ENCODE assay signal across 8 cellular contexts in genomic region chr6:155495011-155495768, GRCh38. TPM values are rescaled to one million over a fixed set of nuclear protein-coding genes. Genes with fewer than 3 reads are reported as not detected.
DNase-seq lines count a peak whose midpoint lies in the region; ATAC-seq and TF ChIP-seq lines count a peak whose summit lies in the region.

No MANE protein-coding gene starts in this region.

- H4K20me1 ChIP-seq in GM23248 (ENCODE audit: insufficient read depth) = no peaks in the 10 kb centered on the region
- H4K20me1 ChIP-seq in PC-3 (ENCODE audit: low read length) = no peaks in the 10 kb centered on the region

- WGBS in GM23248 (ENCODE audit: low coverage in 1 of 2, low lambda C conversion rate in 2 of 2, missing lambda C conversion rate in 2 of 2), 2 experiments = 72 to 74% methylated on average over 11 of the region's 11 CpGs
- WGBS in psoas muscle, 3 donors = 67 to 69% (median 68%) methylated on average over 11 of the region's 11 CpGs

- no peaks in the 10 kb centered on the region for H3K9me3 ChIP-seq in GM23248 (ENCODE audit: low read depth)
- no peaks in the 10 kb centered on the region for H3K9me3 ChIP-seq in PC-3 (ENCODE audit: low read length)
- no peaks in the 10 kb centered on the region for H3K9me3 ChIP-seq in psoas muscle
- no peaks in the 10 kb centered on the region for H3K9me3 ChIP-seq in CD8-positive, alpha-beta T cell (ENCODE audit: low read length)

- H3K79me2 ChIP-seq in GM23248 (ENCODE audit: insufficient read depth) (no peaks in the 10 kb centered on the region), PC-3 (ENCODE audit: low read length) (no peaks in the 10 kb centered on the region)

- no peak overlapping the region for H3K4me3 Mint-ChIP-seq in natural killer cell
- no peak overlapping the region for H3K4me3 Mint-ChIP-seq in CD8-positive, alpha-beta T cell

- intact Hi-C loops in PC-3 (cut with micrococcal nuclease) = loop anchor here (10.0 kb wide), 1 partner anchor 310 kb away; no protein-coding TSS in a partner anchor
- intact Hi-C loops in psoas muscle (cut with DNase I) = no loop called here
- intact Hi-C loops in natural killer cell (cut with micrococcal nuclease) = no loop called here
- intact Hi-C loops in CD8-positive, alpha-beta T cell (cut with DNase I, micrococcal nuclease) = no loop called here

- DNase-seq in GM23248 (peak; percentile 78), PC-3 (peak; percentile 6), fibroblast of villous mesenchyme (ENCODE audit: low read depth) (peak; percentile 99), psoas muscle (peak; percentile 43 to 62), cerebellum (ENCODE audit: low spot score) (no peak), natural killer cell (no peak)
- no peak for DNase-seq in CD8-positive, alpha-beta T cell

- H3K9me3 Mint-ChIP-seq in natural killer cell = peaks cover 0 to 2% of the 10 kb centered on the region in 2 donors
- H3K9me3 Mint-ChIP-seq in CD8-positive, alpha-beta T cell = no peaks in the 10 kb centered on the region

- no peaks in the 10 kb centered on the region for H3K36me3 ChIP-seq in GM23248 (ENCODE audit: low read depth)
- H3K36me3 ChIP-seq in PC-3 (ENCODE audit: low read depth, low read length) = no peaks in the 10 kb centered on the region
- no peaks in the 10 kb centered on the region for H3K36me3 ChIP-seq in psoas muscle (ENCODE audit: insufficient read depth in 1 of 2, low read depth in 1 of 2)
- H3K36me3 ChIP-seq in CD8-positive, alpha-beta T cell (ENCODE audit: insufficient read depth, low read length) = no peaks in the 10 kb centered on the region

- H3K4me3 ChIP-seq in GM23248 (no peak overlapping the region), PC-3 (ENCODE audit: low read length) (no peak overlapping the region), fibroblast of villous mesenchyme (ENCODE audit: low read depth, low read length) (no peak overlapping the region), psoas muscle (no peak overlapping the region)
- H3K4me3 ChIP-seq in CD8-positive, alpha-beta T cell (ENCODE audit: low read depth, low read length) = no peak overlapping the region

- H3F3A ChIP-seq in GM23248 (ENCODE audit: insufficient read depth) (peaks cover 39% of the 10 kb centered on the region), PC-3 (ENCODE audit: low read length, unreplicated experiment) (peaks cover 7% of the 10 kb centered on the region)

- TF ChIP-seq CTCF in PC-3 (conservative IDR thresholded peaks at IDR 0.05; ENCODE audit: low read depth, low read length) (peak; percentile 28; the same call in 1 of the 2 replicates), fibroblast of villous mesenchyme (IDR thresholded peaks at IDR 0.05; ENCODE audit: insufficient read depth, low read depth, low read length) (peak; percentile 78), psoas muscle (IDR thresholded peaks at IDR 0.05) (peak; percentile 15), natural killer cell (IDR thresholded peaks at IDR 0.05) (no peak)
- TF ChIP-seq CTCF in CD8-positive, alpha-beta T cell (IDR thresholded peaks at IDR 0.05) = no peak

- H3K4me1 ChIP-seq in GM23248 (ENCODE audit: insufficient read depth) (peaks cover 35% of the 10 kb centered on the region), PC-3 (ENCODE audit: insufficient read depth, low read length) (peaks cover 44% of the 10 kb centered on the region), psoas muscle (no peaks in the 10 kb centered on the region)
- H3K4me1 ChIP-seq in CD8-positive, alpha-beta T cell (ENCODE audit: insufficient read depth, low read length) = no peaks in the 10 kb centered on the region

- H3K4me2 ChIP-seq in GM23248 (ENCODE audit: unreplicated experiment) (peak overlapping the region; percentile 8), PC-3 (ENCODE audit: low read length) (no peak overlapping the region)

- BruUV-seq in PC-3 (replicated peaks; lab: Mats Ljungman, UMichigan) = no TSS peak

- in situ Hi-C loops in GM23248 (cut with MboI) = loop anchor here (10.0 kb wide), 1 partner anchor 170 kb away; no protein-coding TSS in a partner anchor

- H3K27me3 Mint-ChIP-seq in natural killer cell (ENCODE audit: low read depth in 2 of 2) = peaks cover 4 to 5% of the 10 kb centered on the region in 2 donors
- H3K27me3 Mint-ChIP-seq in CD8-positive, alpha-beta T cell (ENCODE audit: low read depth) = no peaks in the 10 kb centered on the region

- H3K4me1 Mint-ChIP-seq in natural killer cell = no peaks in the 10 kb centered on the region
- H3K4me1 Mint-ChIP-seq in CD8-positive, alpha-beta T cell (ENCODE audit: low read depth) = no peaks in the 10 kb centered on the region

- no peaks in the 10 kb centered on the region for H3K36me3 Mint-ChIP-seq in natural killer cell
- H3K36me3 Mint-ChIP-seq in CD8-positive, alpha-beta T cell = no peaks in the 10 kb centered on the region

- CTCF ChIA-PET in PC-3 (lab: Charles Lee) = no interaction called here
- CTCF ChIA-PET in CD8-positive, alpha-beta T cell (lab: Charles Lee) = no interaction called here

- H3K9me2 ChIP-seq in GM23248 (ENCODE audit: insufficient read depth) (no peaks in the 10 kb centered on the region; the same call in 1 of the 2 replicates), PC-3 (replicated peaks; ENCODE audit: low read length) (no peaks in the 10 kb centered on the region)

- H2AFZ ChIP-seq in GM23248 (peak overlapping the region; percentile 80), PC-3 (ENCODE audit: low read length) (no peak overlapping the region; the same call in 1 of the 2 replicates)

- H3K27ac ChIP-seq in GM23248 (peak overlapping the region; percentile 75), PC-3 (ENCODE audit: low read length) (peak overlapping the region; percentile 96), psoas muscle (peak overlapping the region; percentile 25)
- no peak overlapping the region for H3K27ac ChIP-seq in CD8-positive, alpha-beta T cell (ENCODE audit: low read depth, low read length)

- ATAC-seq in PC-3 (no peak), psoas muscle (peak in 3 of 4 donors; percentile 58 to 70 (median 63)), natural killer cell (no peak), GM18520 (IDR thresholded peaks at IDR 0.05; ENCODE audit: unreplicated experiment) (no peak)
- ATAC-seq in CD8-positive, alpha-beta T cell = no peak

- H3K9ac ChIP-seq in GM23248 = peak overlapping the region; percentile 20; the same call in 1 of the 2 replicates
- peak overlapping the region; percentile 56 for H3K9ac ChIP-seq in PC-3 (ENCODE audit: low read length)

- H3K27me3 ChIP-seq in GM23248 (replicated peaks; ENCODE audit: insufficient read depth) (no peaks in the 10 kb centered on the region), PC-3 (ENCODE audit: low read length) (no peaks in the 10 kb centered on the region), psoas muscle (ENCODE audit: insufficient read depth in 3 of 3, low read length in 2 of 3) (no peaks in the 10 kb centered on the region)
- no peaks in the 10 kb centered on the region for H3K27me3 ChIP-seq in CD8-positive, alpha-beta T cell (ENCODE audit: insufficient read depth, low read length)

- no peak overlapping the region for H3K27ac Mint-ChIP-seq in natural killer cell
- H3K27ac Mint-ChIP-seq in CD8-positive, alpha-beta T cell = no peak overlapping the region

- POLR2A ChIA-PET in PC-3 (lab: Charles Lee; ENCODE audit: unreplicated experiment) = no interaction called here
- POLR2A ChIA-PET in CD8-positive, alpha-beta T cell (lab: Charles Lee) = no interaction called here

RNA-seq across cellular contexts. Expression of gene NOX3, which starts 39.6 kb away (rescaled TPM):
- not detected in 2 replicates for total RNA-seq in GM23248 (2014; rRNA removed; shearing (Covaris generic))
- polyA plus RNA-seq in GM23248 (2016; fragmentation: Nextera tagmentation; extraction: Ambion mirVana) (not detected in 2 replicates), psoas muscle (not detected)
- total RNA-seq in PC-3 (2014; rRNA removed) (not detected in 2 replicates), fibroblast of villous mesenchyme (not detected in 2 replicates), psoas muscle (not detected), cerebellum (not detected), natural killer cell (not detected)
- total RNA-seq in CD8-positive, alpha-beta T cell = not detected

Comparison
In these comparisons a context has a peak if more than half of its experiments do, and no peak if none do; other contexts are left out.
1. DNase-seq: peak in GM23248 (single experiment), PC-3 (single experiment), fibroblast of villous mesenchyme (single experiment) and psoas muscle (2 of 2); none in cerebellum (single experiment), natural killer cell (single experiment) and CD8-positive, alpha-beta T cell (0 of 7).
2. ATAC-seq: peak in psoas muscle (3 of 4); none in PC-3 (single experiment), natural killer cell (0 of 3), CD8-positive, alpha-beta T cell (single experiment) and GM18520 (single experiment).
3. CTCF ChIP-seq: peak in PC-3 (single experiment), fibroblast of villous mesenchyme (single experiment) and psoas muscle (single experiment); none in natural killer cell (single experiment) and CD8-positive, alpha-beta T cell (single experiment).